8 cellular contexts compared by ENCODE assay signal in genomic region chr22:37661160-37661924, GRCh38. TPM values are rescaled to one million over a fixed set of nuclear protein-coding genes. Genes with fewer than 3 reads are reported as not detected.
DNase-seq lines count a peak whose midpoint lies in the region; ATAC-seq and TF ChIP-seq lines count a peak whose summit lies in the region.

No MANE protein-coding gene starts in this region.

- H3K4me1 ChIP-seq in Loucy (ENCODE audit: insufficient read depth, low read length, poor library complexity, severe bottlenecking): peaks cover 41% of the 10 kb centered on the region

- peaks cover 16% of the 10 kb centered on the region; the same call in 1 of the 2 replicates for H3K36me3 ChIP-seq in Loucy (ENCODE audit: insufficient read depth, low read length)

- H3K9me3 Mint-ChIP-seq in progenitor cell of endocrine pancreas (ENCODE audit: low read depth): no peaks in the 10 kb centered on the region

- no peaks in the 10 kb centered on the region for H3K27me3 Mint-ChIP-seq in progenitor cell of endocrine pancreas

- no peaks in the 10 kb centered on the region for H3K36me3 Mint-ChIP-seq in progenitor cell of endocrine pancreas (ENCODE audit: insufficient read depth)

- H3K4me2 ChIP-seq in Loucy (ENCODE audit: low read depth, low read length, poor library complexity, severe bottlenecking): peak overlapping the region; percentile 93

- H3K9me2 ChIP-seq in Loucy (replicated peaks; ENCODE audit: low read depth, low read length): no peaks in the 10 kb centered on the region

- no peak for ATAC-seq in HG03159 (IDR thresholded peaks at IDR 0.05; ENCODE audit: unreplicated experiment)

- TF ChIP-seq CTCF in Loucy (conservative IDR thresholded peaks at IDR 0.05; ENCODE audit: low read length): peak; percentile 84
- TF ChIP-seq CTCF in WI38 (IDR thresholded peaks at IDR 0.05; ENCODE audit: low read depth, low read length): peak; percentile 38; the same call in 1 of the 2 replicates
- peak; percentile 63 for TF ChIP-seq CTCF in foreskin fibroblast (IDR thresholded peaks at IDR 0.05; ENCODE audit: low read depth, low read length)
- TF ChIP-seq CTCF in progenitor cell of endocrine pancreas (IDR thresholded peaks at IDR 0.05; ENCODE audit: unreplicated experiment): peak; percentile 32

- peak overlapping the region; percentile 47 for H3K4me3 Mint-ChIP-seq in progenitor cell of endocrine pancreas (ENCODE audit: low read depth)

- no peaks in the 10 kb centered on the region for H3K9me3 ChIP-seq in Loucy (ENCODE audit: insufficient read depth, low read depth, low read length)

- no peaks in the 10 kb centered on the region for H3F3A ChIP-seq in Loucy (ENCODE audit: low read depth)

- peak overlapping the region; percentile 78 for H3K9ac ChIP-seq in Loucy (ENCODE audit: low read depth, low read length, poor library complexity, severe bottlenecking)

- H3K4me1 Mint-ChIP-seq in progenitor cell of endocrine pancreas (ENCODE audit: low read depth): peaks cover 26% of the 10 kb centered on the region

- H3K4me3 ChIP-seq in Loucy (ENCODE audit: low read length, poor library complexity, severe bottlenecking) (peak overlapping the region; percentile 73), WI38 (ENCODE audit: low read depth, low read length) (no peak overlapping the region), foreskin fibroblast (ENCODE audit: low read depth in 1 of 2, low read length in 2 of 2) (peak overlapping the region in 1 of 2 donors; percentile 11)

- H2AFZ ChIP-seq in Loucy (ENCODE audit: low read length): no peak overlapping the region

- peak overlapping the region; percentile 89 for H3K27ac Mint-ChIP-seq in progenitor cell of endocrine pancreas

- peaks cover 60% of the 10 kb centered on the region for H4K20me1 ChIP-seq in Loucy (ENCODE audit: insufficient read depth, low read length, poor library complexity, severe bottlenecking)

- no peaks in the 10 kb centered on the region for H3K27me3 ChIP-seq in Loucy (ENCODE audit: insufficient read depth, low read length, poor library complexity, severe bottlenecking)

- peak; percentile 32 for DNase-seq in DMS79 (lab: John Stamatoyannopoulos, UW)
- peak; percentile 67 to 79 for DNase-seq in foreskin fibroblast
- DNase-seq in progenitor cell of endocrine pancreas (ENCODE audit: low spot score, unreplicated experiment): no peak
- DNase-seq in stimulated activated CD4-positive, alpha-beta T cell treated with anti-CD3 and anti-CD28 coated beads, Interleukin-4, amount 100 ng/mL, for 1 hour: no peak
- DNase-seq in T-helper 9 cell: no peak

- H3K79me2 ChIP-seq in Loucy (ENCODE audit: insufficient read depth, low read length): peaks cover 78% of the 10 kb centered on the region

RNA-seq across cellular contexts. Expression of gene PDXP, which starts 2.8 kb away (rescaled TPM):
- 16.8 and 17.7 TPM in 2 replicates for total RNA-seq in progenitor cell of endocrine pancreas

RNA-seq across cellular contexts. Expression of gene LGALS1, which starts 14.1 kb away (rescaled TPM):
- total RNA-seq in progenitor cell of endocrine pancreas: 0.81 TPM in 1 of 2 replicates, not detected in the other

RNA-seq across cellular contexts. Expression of gene SH3BP1, which starts 21.9 kb away (rescaled TPM):
- 25.4 and 27.4 TPM in 2 replicates for total RNA-seq in progenitor cell of endocrine pancreas

RNA-seq across cellular contexts. Expression of gene NOL12, which starts 24.8 kb away (rescaled TPM):
- 16.4 and 17.1 TPM in 2 replicates for total RNA-seq in progenitor cell of endocrine pancreas

RNA-seq across cellular contexts. Expression of gene TRIOBP, which starts 35.5 kb away (rescaled TPM):
- total RNA-seq in progenitor cell of endocrine pancreas: 73.0 and 78.7 TPM in 2 replicates

Comparison
In these comparisons a context has a peak if more than half of its experiments do, and no peak if none do; other contexts are left out.
1. DNase-seq: peak in DMS79 (single experiment) and foreskin fibroblast (2 of 2); none in progenitor cell of endocrine pancreas (single experiment), stimulated activated CD4-positive, alpha-beta T cell treated with anti-CD3 and anti-CD28 coated beads, Interleukin-4, amount 100 ng/mL, for 1 hour (single experiment) and T-helper 9 cell (single experiment).
2. CTCF ChIP-seq: peak in every context shown above with its lines; median percentile 84 in Loucy; 63 in foreskin fibroblast; 38 in WI38; 32 in progenitor cell of endocrine pancreas.